8 cellular contexts compared by ENCODE assay signal in the genomic region with DNA sequence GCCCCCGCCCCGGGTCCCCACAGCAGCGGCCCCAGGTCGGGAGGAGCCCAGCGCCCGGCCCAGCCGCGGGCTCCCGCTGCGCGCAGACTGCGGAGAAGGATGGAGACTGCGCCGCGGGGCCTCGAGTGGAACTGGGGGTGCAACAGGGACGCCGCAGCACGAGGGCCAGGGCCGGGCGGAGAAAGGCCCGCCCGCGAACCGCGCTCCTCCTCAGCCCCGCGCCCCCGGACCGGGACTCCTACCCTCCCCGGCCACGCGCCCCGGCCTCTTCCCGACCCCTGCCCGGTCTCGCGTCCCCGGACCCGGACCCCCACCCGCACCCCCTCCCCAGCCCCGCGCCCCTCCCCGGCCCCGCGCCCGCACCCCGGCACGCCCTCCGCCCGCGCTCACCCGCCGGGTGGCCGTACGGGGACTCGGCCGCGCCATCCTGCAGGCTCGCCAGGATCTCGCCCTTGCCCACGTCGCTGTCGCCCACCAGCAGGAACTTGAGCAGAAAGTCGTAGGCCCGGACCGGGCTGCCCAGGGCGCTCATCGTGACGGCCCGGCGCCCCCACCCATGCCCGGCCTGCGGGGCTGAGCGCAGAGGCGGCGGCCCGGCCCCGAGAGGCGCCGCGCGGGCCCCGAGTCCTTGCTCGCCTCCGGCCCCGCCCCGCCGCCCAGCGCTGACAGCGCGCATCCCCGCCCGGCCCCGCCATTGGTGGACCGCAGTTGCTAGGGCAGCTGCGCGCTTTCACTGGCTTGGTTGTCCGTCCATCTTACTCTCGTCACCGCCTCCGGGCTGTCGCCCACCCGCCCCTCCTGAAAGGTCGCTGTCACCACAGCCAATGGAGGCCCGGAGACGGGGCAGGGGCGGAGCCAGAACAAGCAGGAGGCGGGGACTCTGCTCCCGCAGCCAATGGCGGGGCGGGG. TPM values are rescaled to one million over a fixed set of nuclear protein-coding genes. Genes with fewer than 3 reads are reported as not detected.
A peak's percentile ranks its signal among the peaks of the same experiment; 100 is the strongest.
DNase-seq lines count a peak whose midpoint lies in the region; ATAC-seq and TF ChIP-seq lines count a peak whose summit lies in the region.

TSS of gene RAB40B (minus strand) at position 634 of the 909 bp plus-strand sequence. CDS start at position 532, 102 bp downstream.

- no peak for TF ChIP-seq CTCF in C4-2B (conservative IDR thresholded peaks at IDR 0.05)

- ATAC-seq in GM19351 (IDR thresholded peaks at IDR 0.05; ENCODE audit: unreplicated experiment) (peak; percentile 98), HG03469 (IDR thresholded peaks at IDR 0.05; ENCODE audit: unreplicated experiment) (peak; percentile 85), left lobe of liver (peak; percentile 96)

- peak within 1 kb of the TSS; percentile 49 for H3K27ac ChIP-seq in C4-2B

- DNase-seq in NCI-H526 (lab: John Stamatoyannopoulos, UW) (peak; percentile 93 to 99), dermis microvascular lymphatic vessel endothelial cell (ENCODE audit: low read depth in 2 of 2) (peak; percentile 97 to 99), left lobe of liver (ENCODE audit: low spot score) (peak; percentile 100)
- DNase-seq in activated CD4-positive, alpha-beta T cell treated with anti-CD3 and anti-CD28 coated beads, Interleukin-2, amount 50 U/mL, for 4 hours, result peak; percentile 99
- DNase-seq in stimulated activated CD4-positive, alpha-beta T cell treated with anti-CD3 and anti-CD28 coated beads, Interleukin-1b, Interleukin-23, amount 100 ng/mL, for 48 hours, result peak; percentile 99

RNA-seq across cellular contexts. Expression of gene RAB40B, which starts in this region (rescaled TPM):
- total RNA-seq in dermis microvascular lymphatic vessel endothelial cell (4.6 and 7.3 TPM in 2 replicates), left lobe of liver (12.9 TPM)

Comparison
In these comparisons a context has a peak if more than half of its experiments do, and no peak if none do; other contexts are left out.
1. Peak in every context shown above with its lines: DNase-seq, ATAC-seq and H3K27ac ChIP-seq.